20 cellular contexts compared by ENCODE assay signal in the genomic region with DNA sequence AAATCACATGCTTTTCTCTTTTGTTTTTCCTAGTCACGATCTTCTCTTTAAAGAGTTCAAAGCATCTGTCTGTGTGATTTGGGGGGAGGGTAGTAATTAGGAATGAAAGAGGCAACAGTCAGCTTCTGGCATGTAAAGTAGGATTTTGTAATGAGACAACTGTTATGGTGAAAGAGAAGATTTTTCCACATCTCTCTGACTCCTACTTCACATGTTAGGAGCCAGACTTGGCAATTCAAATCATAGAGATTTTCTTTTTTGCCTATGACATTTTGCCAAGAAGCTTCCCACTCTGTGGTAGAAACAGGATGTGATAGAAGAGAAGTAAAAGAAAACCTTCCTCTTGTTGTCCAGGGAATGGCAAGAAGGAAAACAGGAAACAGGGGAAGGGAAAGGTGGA. TPM values are rescaled to one million over a fixed set of nuclear protein-coding genes. Genes with fewer than 3 reads are reported as not detected.
DNase-seq lines count a peak whose midpoint lies in the region; ATAC-seq and TF ChIP-seq lines count a peak whose summit lies in the region.
"Had no signal": no experiment of that assay in that cellular context is flagged by ENCODE, and none has a peak within 500 bp of the region (broad histone marks: within the 10 kb centered on the region; RNA-seq: fewer than 3 reads in every experiment).

No MANE protein-coding gene starts in this region.

- H3K4me1 Mint-ChIP-seq in GM23338 (peaks cover 13% of the 10 kb centered on the region), MCF 10A (ENCODE audit: insufficient read depth, unreplicated experiment) (no peaks in the 10 kb centered on the region)
- H3K4me1 Mint-ChIP-seq: CD4-positive, CD25-positive, alpha-beta regulatory T cell; stimulated activated memory B cell treated with anti-CD40 and anti-IgM and Interleukin-4, amounts not matched to agents 10 μg/mL and 1 μg/mL and 100 μg/mL, for 72 hours had no signal

- H3K27ac ChIP-seq in GM23338 (ENCODE audit: low read depth) = no peak overlapping the region
- H3K27ac ChIP-seq in PC-9 = no peak overlapping the region
- H3K27ac ChIP-seq: hepatocyte, Peyer's patch had no signal

- H4K20me1 ChIP-seq in GM23338 (replicated peaks; ENCODE audit: insufficient read depth) (no peaks in the 10 kb centered on the region), PC-9 (ENCODE audit: insufficient read depth) (no peaks in the 10 kb centered on the region)

- no peaks in the 10 kb centered on the region for H3K79me2 ChIP-seq in GM23338 (replicated peaks; ENCODE audit: insufficient read depth)
- H3K79me2 ChIP-seq in PC-9 (ENCODE audit: low read depth) = no peaks in the 10 kb centered on the region
- H3K79me2 ChIP-seq: hepatocyte had no signal

- H3K4me3 ChIP-seq in GM23338 (no peak overlapping the region), skeletal muscle satellite cell (ENCODE audit: low read length) (no peak overlapping the region), PC-9 (no peak overlapping the region)
- H3K4me3 ChIP-seq: hepatocyte, Peyer's patch had no signal

- no peaks in the 10 kb centered on the region for H3K27me3 ChIP-seq in GM23338 (ENCODE audit: insufficient read depth)
- no peaks in the 10 kb centered on the region for H3K27me3 ChIP-seq in skeletal muscle satellite cell (ENCODE audit: control insufficient read depth, insufficient read depth, low read length)
- no peaks in the 10 kb centered on the region for H3K27me3 ChIP-seq in PC-9 (ENCODE audit: insufficient read depth, low read depth)
- H3K27me3 ChIP-seq: hepatocyte, Peyer's patch had no signal

- H3K27me3 Mint-ChIP-seq in GM23338 (ENCODE audit: insufficient read depth, low read depth, poor library complexity) (peaks cover 2% of the 10 kb centered on the region), MCF 10A (ENCODE audit: insufficient read depth, unreplicated experiment) (no peaks in the 10 kb centered on the region)
- H3K27me3 Mint-ChIP-seq: stimulated activated memory B cell treated with anti-CD40 and anti-IgM and Interleukin-4, amounts not matched to agents 10 μg/mL and 1 μg/mL and 100 μg/mL, for 72 hours had no signal

- POLR2A ChIA-PET in MCF 10A (lab: Yijun Ruan, JAX) = no interaction called here
- POLR2A ChIA-PET in PC-9 (lab: Charles Lee; ENCODE audit: unreplicated experiment) = no interaction called here

- no peak overlapping the region for H3K9ac ChIP-seq in skeletal muscle satellite cell (ENCODE audit: low read depth, low read length)

- intact Hi-C loops in MCF 10A (cut with micrococcal nuclease) = no loop called here
- intact Hi-C loops in PC-9 (cut with micrococcal nuclease; ENCODE audit: unreplicated experiment) = loop anchor here (5.0 kb wide), 1 partner anchor 965 kb away; no protein-coding TSS in a partner anchor
- intact Hi-C loops in sciatic nerve (cut with DNase I) = no loop called here

- CTCF ChIA-PET in MCF 10A (lab: Yijun Ruan, JAX) (interaction anchor here (0.6 to 3.1 kb wide), 2 partner anchors 12 to 506 kb away, joined by 3 to 11 read pairs; no protein-coding TSS in a partner anchor), PC-9 (lab: Charles Lee) (no interaction called here)

- H2AFZ ChIP-seq in GM23338 = peak overlapping the region; percentile 93
- no peak overlapping the region for H2AFZ ChIP-seq in PC-9
- H2AFZ ChIP-seq: hepatocyte had no signal

- H3K9me3 ChIP-seq in skeletal muscle satellite cell (replicated peaks; ENCODE audit: low read length) = no peaks in the 10 kb centered on the region
- H3K9me3 ChIP-seq in PC-9 (ENCODE audit: insufficient read depth, low read depth) = no peaks in the 10 kb centered on the region
- H3K9me3 ChIP-seq: Peyer's patch had no signal

- H3K9me3 Mint-ChIP-seq in GM23338 (no peaks in the 10 kb centered on the region), MCF 10A (ENCODE audit: unreplicated experiment) (no peaks in the 10 kb centered on the region)
- H3K9me3 Mint-ChIP-seq: stimulated activated memory B cell treated with anti-CD40 and anti-IgM and Interleukin-4, amounts not matched to agents 10 μg/mL and 1 μg/mL and 100 μg/mL, for 72 hours; type B pancreatic cell had no signal

- no peaks in the 10 kb centered on the region for H3F3A ChIP-seq in GM23338 (replicated peaks; ENCODE audit: low read depth)
- no peaks in the 10 kb centered on the region for H3F3A ChIP-seq in PC-9 (ENCODE audit: insufficient read depth, low read depth)

- H3K4me2 ChIP-seq in GM23338 (no peak overlapping the region), skeletal muscle satellite cell (ENCODE audit: low read length) (peak overlapping the region; percentile 5), PC-9 (no peak overlapping the region)
- H3K4me2 ChIP-seq: hepatocyte had no signal

- H3K27ac Mint-ChIP-seq in GM23338 (no peak overlapping the region), MCF 10A (ENCODE audit: low read depth, unreplicated experiment) (no peak overlapping the region)
- H3K27ac Mint-ChIP-seq: stimulated activated memory B cell treated with anti-CD40 and anti-IgM and Interleukin-4, amounts not matched to agents 10 μg/mL and 1 μg/mL and 100 μg/mL, for 72 hours; type B pancreatic cell had no signal

- H3K36me3 ChIP-seq in GM23338 (ENCODE audit: insufficient read depth) (no peaks in the 10 kb centered on the region), skeletal muscle satellite cell (ENCODE audit: insufficient read depth, low read length) (no peaks in the 10 kb centered on the region), PC-9 (ENCODE audit: low read depth) (no peaks in the 10 kb centered on the region)
- H3K36me3 ChIP-seq: Peyer's patch had no signal

- 0 out of 2 replicates have a peak, but pooled peaks cover 5% of the 10 kb centered on the region for H3K4me1 ChIP-seq in GM23338 (ENCODE audit: insufficient read depth)
- peaks cover 24% of the 10 kb centered on the region for H3K4me1 ChIP-seq in skeletal muscle satellite cell (ENCODE audit: control insufficient read depth, insufficient read depth, low read length)
- H3K4me1 ChIP-seq in PC-9 (replicated peaks; ENCODE audit: insufficient read depth) = no peaks in the 10 kb centered on the region
- H3K4me1 ChIP-seq: Peyer's patch had no signal

- H3K36me3 Mint-ChIP-seq in GM23338 (ENCODE audit: low read depth) = no peaks in the 10 kb centered on the region
- no peaks in the 10 kb centered on the region for H3K36me3 Mint-ChIP-seq in MCF 10A (ENCODE audit: insufficient read depth, unreplicated experiment)
- H3K36me3 Mint-ChIP-seq: CD4-positive, CD25-positive, alpha-beta regulatory T cell; stimulated activated memory B cell treated with anti-CD40 and anti-IgM and Interleukin-4, amounts not matched to agents 10 μg/mL and 1 μg/mL and 100 μg/mL, for 72 hours; type B pancreatic cell had no signal

- DNase-seq in GM23338 (ENCODE audit: low spot score) = no peak
- DNase-seq in MCF 10A (ENCODE audit: unreplicated experiment) = peak; percentile 5
- DNase-seq in foreskin melanocyte = peak; percentile 90
- DNase-seq in PC-9 = no peak
- DNase-seq in epidermal melanocyte (ENCODE audit: insufficient read length, low spot score) = no peak
- DNase-seq in sciatic nerve (ENCODE audit: low spot score) = no peak
- DNase-seq in GOT3 (lab: John Stamatoyannopoulos, UW) = no peak
- DNase-seq: CD4-positive, CD25-positive, alpha-beta regulatory T cell; DND-41; KBM-7; kidney glomerular epithelial cell; NCI-H1048; NCI-H82; occipital lobe; Peyer's patch; small intestine had no signal

- H3K9me2 ChIP-seq in GM23338 (ENCODE audit: insufficient read depth) (no peaks in the 10 kb centered on the region), PC-9 (ENCODE audit: insufficient read depth) (no peaks in the 10 kb centered on the region)

- H3K4me3 Mint-ChIP-seq in GM23338 (no peak overlapping the region), MCF 10A (ENCODE audit: unreplicated experiment) (no peak overlapping the region)
- H3K4me3 Mint-ChIP-seq: CD4-positive, CD25-positive, alpha-beta regulatory T cell; stimulated activated memory B cell treated with anti-CD40 and anti-IgM and Interleukin-4, amounts not matched to agents 10 μg/mL and 1 μg/mL and 100 μg/mL, for 72 hours; type B pancreatic cell had no signal

- no peak for TF ChIP-seq CTCF in GM23338 (conservative IDR thresholded peaks at IDR 0.05; ENCODE audit: low read depth in 2 of 2)
- TF ChIP-seq CTCF in MCF 10A (IDR thresholded peaks at IDR 0.05; ENCODE audit: unreplicated experiment) = no peak
- no peak for TF ChIP-seq CTCF in PC-9 (conservative IDR thresholded peaks at IDR 0.05)

- BruUV-seq in MCF 10A (replicated peaks; lab: Mats Ljungman, UMichigan) (no TSS peak), PC-9 (replicated peaks; lab: Mats Ljungman, UMichigan) (no TSS peak)

- ATAC-seq in GM23338 (no peak), sciatic nerve (no peak)
- ATAC-seq: stimulated activated memory B cell treated with anti-CD40 and anti-IgM and Interleukin-4, amounts not matched to agents 10 μg/mL and 1 μg/mL and 100 μg/mL, for 72 hours had no signal

TF ChIP-seq in GM23338, 12 proteins besides CTCF, POLR2A, EP300 and RAD21 (continues in another document):
- TF ChIP-seq EZH2phosphoT487 (IDR thresholded peaks at IDR 0.05; ENCODE audit: unreplicated experiment) = no peak
- TF ChIP-seq, protein P1, sequence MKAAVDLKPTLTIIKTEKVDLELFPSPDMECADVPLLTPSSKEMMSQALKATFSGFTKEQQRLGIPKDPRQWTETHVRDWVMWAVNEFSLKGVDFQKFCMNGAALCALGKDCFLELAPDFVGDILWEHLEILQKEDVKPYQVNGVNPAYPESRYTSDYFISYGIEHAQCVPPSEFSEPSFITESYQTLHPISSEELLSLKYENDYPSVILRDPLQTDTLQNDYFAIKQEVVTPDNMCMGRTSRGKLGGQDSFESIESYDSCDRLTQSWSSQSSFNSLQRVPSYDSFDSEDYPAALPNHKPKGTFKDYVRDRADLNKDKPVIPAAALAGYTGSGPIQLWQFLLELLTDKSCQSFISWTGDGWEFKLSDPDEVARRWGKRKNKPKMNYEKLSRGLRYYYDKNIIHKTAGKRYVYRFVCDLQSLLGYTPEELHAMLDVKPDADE (IDR thresholded peaks at IDR 0.05) = no peak

RNA-seq across cellular contexts. Expression of a gene that starts 38.3 kb away (rescaled TPM):
- total RNA-seq in GM23338 (2014; rRNA removed; shearing (Covaris generic)) = 119 and 143 TPM in 2 replicates
- polyA plus RNA-seq in GM23338 (2016; fragmentation: Nextera tagmentation; extraction: Ambion mirVana) = 85.8 and 92.5 TPM in 2 replicates
- total RNA-seq in MCF 10A (2022) = 17.9 and 19.1 TPM in 2 replicates
- 24.1 and 28.4 TPM in 2 replicates for total RNA-seq in skeletal muscle satellite cell (2012; rRNA removed)
- 46.3 and 61.0 TPM in 2 replicates for total RNA-seq in PC-9 (2021)
- 29.1 TPM for total RNA-seq in sciatic nerve

RNA-seq across cellular contexts. Expression of a gene that starts 53.3 kb away (rescaled TPM):
- total RNA-seq in GM23338 (2014; rRNA removed; shearing (Covaris generic)) = 175 and 181 TPM in 2 replicates
- polyA plus RNA-seq in GM23338 (2016; fragmentation: Nextera tagmentation; extraction: Ambion mirVana) = 42.4 and 55.4 TPM in 2 replicates
- total RNA-seq in MCF 10A (2022) (48.9 and 49.1 TPM in 2 replicates), PC-9 (2021) (25.1 and 28.2 TPM in 2 replicates), sciatic nerve (60.0 TPM)
- total RNA-seq in skeletal muscle satellite cell (2012; rRNA removed) = 84.1 and 105 TPM in 2 replicates

Comparison
In these comparisons a context has a peak if more than half of its experiments do, and no peak if none do; other contexts are left out.
1. DNase-seq: peak in MCF 10A (single experiment) and foreskin melanocyte (single experiment); none in GM23338 (single experiment), PC-9 (0 of 2), epidermal melanocyte (single experiment), sciatic nerve (single experiment) and GOT3 (single experiment).